Comparison of ENCODE assay signal across 12 cellular contexts in genomic region chr5:135433626-135434426, GRCh38. TPM values are rescaled to one million over a fixed set of nuclear protein-coding genes. Genes with fewer than 3 reads are reported as not detected.
A peak's percentile ranks its signal among the peaks of the same experiment; 100 is the strongest.
DNase-seq lines count a peak whose midpoint lies in the region; ATAC-seq, FAIRE-seq and TF ChIP-seq lines count a peak whose summit lies in the region.
"Had no signal": no experiment of that assay in that cellular context is flagged by ENCODE, and none has a peak within 500 bp of the region (broad histone marks: within the 10 kb centered on the region; RNA-seq: fewer than 3 reads in every experiment).

No MANE protein-coding gene starts in this region.

- in situ Hi-C loops in HepG2 (cut with HindIII; ENCODE audit: extremely low pct_ligation_motif_present, low pct_unique_long_range_greater_than_20kb): no loop called here

- no peak for ATAC-seq in activated naive CD8-positive, alpha-beta T cell treated with anti-CD3 and anti-CD28 coated beads, Interleukin-2, amount 10 ng/mL, durations not matched to agents 7 days and 5 days (ENCODE audit: low read depth)
- ATAC-seq in HepG2 (peak; percentile 91), HG02798 (IDR thresholded peaks at IDR 0.05; ENCODE audit: poor library complexity, unreplicated experiment) (no peak), HG02678 (IDR thresholded peaks at IDR 0.05; ENCODE audit: unreplicated experiment) (no peak), HG03135 (IDR thresholded peaks at IDR 0.05; ENCODE audit: unreplicated experiment) (no peak)

- TF ChIP-seq RAD21 in HepG2 (CRISPR knock-in tag; IDR thresholded peaks at IDR 0.05): no peak

- CTCF ChIA-PET in HepG2 (lab: Yijun Ruan, JAX; ENCODE audit: low intra/inter-chr PET ratio, low total read pairs): no interaction called here
- CTCF ChIA-PET in CD4-positive, alpha-beta memory T cell (lab: Charles Lee; ENCODE audit: partially characterized antibody): interaction anchor here (1.3 to 2.1 kb wide), 2 partner anchors 8 to 133 kb away, joined by 3 to 6 read pairs; no protein-coding TSS in a partner anchor

- peak; percentile 61 to 66 for TF ChIP-seq POLR2A in HepG2 (IDR thresholded peaks at IDR 0.05; ENCODE audit: insufficient read depth in 1 of 2, low read depth in 2 of 2, low read length in 2 of 2)

- peak; percentile 71 for FAIRE-seq in HepG2 (lab: Jason Lieb, UNC)

- H3K36me3 Mint-ChIP-seq in activated naive CD8-positive, alpha-beta T cell treated with anti-CD3 and anti-CD28 coated beads, Interleukin-2, amount 10 ng/mL, durations not matched to agents 7 days and 5 days: no peaks in the 10 kb centered on the region
- H3K36me3 Mint-ChIP-seq in activated naive CD8-positive, alpha-beta T cell treated with anti-CD3 and anti-CD28 coated beads for 36 hours: no peaks in the 10 kb centered on the region
- H3K36me3 Mint-ChIP-seq in brain: no peaks in the 10 kb centered on the region
- peaks cover 0 to 3% of the 10 kb centered on the region in 2 donors for H3K36me3 Mint-ChIP-seq in CD4-positive, alpha-beta memory T cell

- peak; percentile 17 for DNase-seq in activated naive CD8-positive, alpha-beta T cell treated with anti-CD3 and anti-CD28 coated beads, Interleukin-2, amount 10 ng/mL, durations not matched to agents 7 days and 5 days
- DNase-seq in activated naive CD8-positive, alpha-beta T cell treated with anti-CD3 and anti-CD28 coated beads for 36 hours: no peak
- peak; percentile 58 for DNase-seq in HepG2 (ENCODE audit: low spot score)
- DNase-seq in CD4-positive, alpha-beta memory T cell: no peak
- DNase-seq: esophagus squamous epithelium had no signal

- H3K27me3 Mint-ChIP-seq in activated naive CD8-positive, alpha-beta T cell treated with anti-CD3 and anti-CD28 coated beads, Interleukin-2, amount 10 ng/mL, durations not matched to agents 7 days and 5 days: peaks cover 27% of the 10 kb centered on the region
- H3K27me3 Mint-ChIP-seq in activated naive CD8-positive, alpha-beta T cell treated with anti-CD3 and anti-CD28 coated beads for 36 hours: peaks cover 8% of the 10 kb centered on the region
- H3K27me3 Mint-ChIP-seq in brain: no peaks in the 10 kb centered on the region
- peaks cover 7 to 16% of the 10 kb centered on the region in 2 donors for H3K27me3 Mint-ChIP-seq in CD4-positive, alpha-beta memory T cell

- BruUV-seq in HepG2 (replicated peaks; lab: Mats Ljungman, UMichigan): no TSS peak

- H3K36me3 ChIP-seq in HepG2 (replicated peaks in 1 of 2; ENCODE audit: control insufficient read depth in 1 of 2, insufficient read depth in 2 of 2, low read length in 2 of 2): no peaks in the 10 kb centered on the region
- no peaks in the 10 kb centered on the region for H3K36me3 ChIP-seq in CD4-positive, alpha-beta memory T cell (ENCODE audit: insufficient read depth, low read length)
- H3K36me3 ChIP-seq: esophagus squamous epithelium had no signal

- H3K9ac ChIP-seq in HepG2 (ENCODE audit: insufficient read depth, low read depth, low read length): no peak overlapping the region

- no peak overlapping the region for H3K27ac Mint-ChIP-seq in activated naive CD8-positive, alpha-beta T cell treated with anti-CD3 and anti-CD28 coated beads, Interleukin-2, amount 10 ng/mL, durations not matched to agents 7 days and 5 days
- H3K27ac Mint-ChIP-seq in activated naive CD8-positive, alpha-beta T cell treated with anti-CD3 and anti-CD28 coated beads for 36 hours: no peak overlapping the region
- H3K27ac Mint-ChIP-seq in brain: peak overlapping the region in 3 of 5 experiments; percentile 5 to 53 (median 15)
- no peak overlapping the region for H3K27ac Mint-ChIP-seq in CD4-positive, alpha-beta memory T cell
- H3K27ac Mint-ChIP-seq: memory B cell had no signal

- H3K4me1 Mint-ChIP-seq in activated naive CD8-positive, alpha-beta T cell treated with anti-CD3 and anti-CD28 coated beads, Interleukin-2, amount 10 ng/mL, durations not matched to agents 7 days and 5 days: peaks cover 2% of the 10 kb centered on the region
- H3K4me1 Mint-ChIP-seq in activated naive CD8-positive, alpha-beta T cell treated with anti-CD3 and anti-CD28 coated beads for 36 hours: no peaks in the 10 kb centered on the region
- H3K4me1 Mint-ChIP-seq in brain: peaks cover 33% of the 10 kb centered on the region
- H3K4me1 Mint-ChIP-seq in CD4-positive, alpha-beta memory T cell: no peaks in the 10 kb centered on the region

- H4K20me1 ChIP-seq in HepG2 (ENCODE audit: insufficient read depth, low read length): no peaks in the 10 kb centered on the region

- H3K27me3 ChIP-seq in HepG2 (ENCODE audit: control insufficient read depth in 1 of 2, insufficient read depth in 2 of 2, low read length in 2 of 2): peaks cover 0 to 7% of the 10 kb centered on the region in 2 experiments; a peak in 1 of 5 replicates
- H3K27me3 ChIP-seq in CD4-positive, alpha-beta memory T cell (ENCODE audit: insufficient read depth, low read length): no peaks in the 10 kb centered on the region

- no peaks in the 10 kb centered on the region for H3K79me2 ChIP-seq in HepG2 (ENCODE audit: insufficient read depth, low read length)

- H3K4me3 Mint-ChIP-seq in activated naive CD8-positive, alpha-beta T cell treated with anti-CD3 and anti-CD28 coated beads, Interleukin-2, amount 10 ng/mL, durations not matched to agents 7 days and 5 days: no peak overlapping the region
- no peak overlapping the region for H3K4me3 Mint-ChIP-seq in activated naive CD8-positive, alpha-beta T cell treated with anti-CD3 and anti-CD28 coated beads for 36 hours
- no peak overlapping the region for H3K4me3 Mint-ChIP-seq in brain
- H3K4me3 Mint-ChIP-seq in CD4-positive, alpha-beta memory T cell: no peak overlapping the region
- H3K4me3 Mint-ChIP-seq: memory B cell had no signal

- intact Hi-C loops in HepG2 (cut with micrococcal nuclease; ENCODE audit: unreplicated experiment): loop anchor here (10.0 kb wide), 1 partner anchor 109 kb away; no protein-coding TSS in a partner anchor
- intact Hi-C loops in CD4-positive, alpha-beta memory T cell (cut with micrococcal nuclease): no loop called here

- peak overlapping the region; percentile 45 for H3K27ac ChIP-seq in HepG2 (ENCODE audit: extremely low read length, insufficient read depth, low read length)
- H3K27ac ChIP-seq in CD4-positive, alpha-beta memory T cell (ENCODE audit: low read depth, low read length): no peak overlapping the region
- H3K27ac ChIP-seq: SK-N-MC had no signal

- no peaks in the 10 kb centered on the region for H3K9me3 Mint-ChIP-seq in activated naive CD8-positive, alpha-beta T cell treated with anti-CD3 and anti-CD28 coated beads, Interleukin-2, amount 10 ng/mL, durations not matched to agents 7 days and 5 days
- no peaks in the 10 kb centered on the region for H3K9me3 Mint-ChIP-seq in activated naive CD8-positive, alpha-beta T cell treated with anti-CD3 and anti-CD28 coated beads for 36 hours
- peaks cover 2 to 8% (median 3%) of the 10 kb centered on the region in 5 experiments for H3K9me3 Mint-ChIP-seq in brain
- H3K9me3 Mint-ChIP-seq in CD4-positive, alpha-beta memory T cell: peaks cover 0 to 6% (median 3%) of the 10 kb centered on the region in 8 donors

- POLR2A ChIA-PET in activated naive CD8-positive, alpha-beta T cell treated with anti-CD3 and anti-CD28 coated beads, Interleukin-2, amount 10 ng/mL, durations not matched to agents 7 days and 5 days (lab: Charles Lee): no interaction called here
- POLR2A ChIA-PET in HepG2 (lab: Yijun Ruan, JAX): interaction anchor here (1.0 to 1.7 kb wide), 2 partner anchors 49 to 171 kb away, joined by 3 to 4 read pairs; no protein-coding TSS in a partner anchor
- POLR2A ChIA-PET in CD4-positive, alpha-beta memory T cell (lab: Charles Lee; ENCODE audit: partially characterized antibody): no interaction called here

- TF ChIP-seq CTCF in brain (conservative IDR thresholded peaks at IDR 0.05) (no peak), HepG2 (CRISPR knock-in tag; IDR thresholded peaks at IDR 0.05) (no peak)

- peaks cover 69% of the 10 kb centered on the region for H3K4me1 ChIP-seq in HepG2 (ENCODE audit: insufficient read depth, low read length)
- no peaks in the 10 kb centered on the region for H3K4me1 ChIP-seq in CD4-positive, alpha-beta memory T cell (ENCODE audit: insufficient read depth, low read length)

- peak overlapping the region; percentile 76 for H2AFZ ChIP-seq in HepG2 (ENCODE audit: low read length)

- no peak for TF ChIP-seq EP300 in HepG2 (IDR thresholded peaks at IDR 0.05; ENCODE audit: low read depth in 2 of 2, low read length in 2 of 2)
- no peak for TF ChIP-seq EP300 in HepG2 (CRISPR knock-in tag; IDR thresholded peaks at IDR 0.05; ENCODE audit: borderline replicate concordance)

- WGBS in HepG2 (ENCODE audit: low lambda C conversion rate): 33% methylated on average over 7 of the region's 13 CpGs

- H3K9me3 ChIP-seq in HepG2 (ENCODE audit: low read length): peaks cover 1% of the 10 kb centered on the region; the same call in 1 of the 2 replicates
- no peaks in the 10 kb centered on the region for H3K9me3 ChIP-seq in CD4-positive, alpha-beta memory T cell (ENCODE audit: control insufficient read depth in 1 of 2, low read length in 2 of 2)

- peak overlapping the region; percentile 96 for H3K4me2 ChIP-seq in HepG2 (ENCODE audit: low read depth, low read length)

- peak overlapping the region; percentile 24 to 66 (median 61) for H3K4me3 ChIP-seq in HepG2 (replicated peaks in 1 of 3; ENCODE audit: insufficient read depth in 1 of 3, low read depth in 2 of 3, low read length in 3 of 3)
- H3K4me3 ChIP-seq in CD4-positive, alpha-beta memory T cell (ENCODE audit: low read length in 2 of 2): no peak overlapping the region
- H3K4me3 ChIP-seq: esophagus squamous epithelium, SK-N-MC had no signal

RNA-seq across cellular contexts. Expression of gene DCANP1, which starts 13.3 kb away (rescaled TPM):
- total RNA-seq in activated naive CD8-positive, alpha-beta T cell treated with anti-CD3 and anti-CD28 coated beads, Interleukin-2, amount 10 ng/mL, durations not matched to agents 7 days and 5 days: not detected
- not detected for total RNA-seq in activated naive CD8-positive, alpha-beta T cell treated with anti-CD3 and anti-CD28 coated beads for 36 hours
- polyA plus RNA-seq in brain (ENCODE audit: insufficient read depth, low read depth, low replicate concordance) (not detected), HepG2 (2011; rRNA removed) (not detected in 2 replicates)
- total RNA-seq in HepG2 (2016; rRNA removed; fragmentation: Illumina TruSeq; extraction: Trizol): not detected in 2 replicates
- total RNA-seq in HepG2 (2016; cell fraction: cytosol; rRNA removed; fragmentation: Illumina TruSeq; extraction: Trizol; ENCODE audit: low read depth): not detected in 2 replicates
- not detected in 2 replicates for total RNA-seq in HepG2 (2016; cell fraction: insoluble cytoplasmic fraction; rRNA removed; fragmentation: Illumina TruSeq; extraction: Trizol)
- not detected in 2 replicates for total RNA-seq in HepG2 (2016; cell fraction: membrane; rRNA removed; fragmentation: Illumina TruSeq; extraction: Trizol)
- total RNA-seq in HepG2 (2016; cell fraction: nucleus; rRNA removed; fragmentation: Illumina TruSeq; extraction: Trizol): not detected in 2 replicates
- not detected in 2 replicates for polyA plus RNA-seq in HepG2 (2011; cell fraction: cytosol; rRNA removed)
- not detected in 2 replicates for polyA plus RNA-seq in HepG2 (2011; cell fraction: nucleus; rRNA removed)
- not detected in 2 replicates for polyA plus RNA-seq in HepG2 (2012)
- not detected in 2 replicates for polyA plus RNA-seq in HepG2 (2016; cell fraction: cytosol; fragmentation: Illumina TruSeq; extraction: Trizol; ENCODE audit: low read depth)
- not detected in 2 replicates for polyA plus RNA-seq in HepG2 (2016; cell fraction: insoluble cytoplasmic fraction; fragmentation: Illumina TruSeq; extraction: Trizol; ENCODE audit: low read depth)
- polyA plus RNA-seq in HepG2 (2016; cell fraction: membrane; fragmentation: Illumina TruSeq; extraction: Trizol; ENCODE audit: low read depth): not detected in 2 replicates
- not detected in 2 replicates for polyA plus RNA-seq in HepG2 (2016; cell fraction: nucleus; fragmentation: Illumina TruSeq; extraction: Trizol; ENCODE audit: insufficient read depth, low read depth)
- not detected in 2 replicates for polyA minus RNA-seq in HepG2 (2011; rRNA and poly(A)+ RNA removed; ENCODE audit: low replicate concordance)
- polyA minus RNA-seq in HepG2 (2011; cell fraction: cytosol; rRNA and poly(A)+ RNA removed): not detected in 2 replicates
- not detected in 2 replicates for polyA minus RNA-seq in HepG2 (2011; cell fraction: nucleus; rRNA and poly(A)+ RNA removed)
- not detected for total RNA-seq in CD4-positive, alpha-beta memory T cell
- not detected for polyA plus RNA-seq in CD4-positive, alpha-beta memory T cell
- total RNA-seq: HT-29 had no signal

RNA-seq across cellular contexts. Expression of gene TIFAB, which starts 18.3 kb away (rescaled TPM):
- total RNA-seq in activated naive CD8-positive, alpha-beta T cell treated with anti-CD3 and anti-CD28 coated beads, Interleukin-2, amount 10 ng/mL, durations not matched to agents 7 days and 5 days: not detected
- not detected for total RNA-seq in activated naive CD8-positive, alpha-beta T cell treated with anti-CD3 and anti-CD28 coated beads for 36 hours
- polyA plus RNA-seq in brain (ENCODE audit: insufficient read depth, low read depth, low replicate concordance) (not detected), HepG2 (2011; rRNA removed) (not detected in 2 replicates)
- total RNA-seq in HepG2 (2016; rRNA removed; fragmentation: Illumina TruSeq; extraction: Trizol): not detected in 2 replicates
- total RNA-seq in HepG2 (2016; cell fraction: cytosol; rRNA removed; fragmentation: Illumina TruSeq; extraction: Trizol; ENCODE audit: low read depth): not detected in 2 replicates
- total RNA-seq in HepG2 (2016; cell fraction: insoluble cytoplasmic fraction; rRNA removed; fragmentation: Illumina TruSeq; extraction: Trizol): not detected in 2 replicates
- total RNA-seq in HepG2 (2016; cell fraction: membrane; rRNA removed; fragmentation: Illumina TruSeq; extraction: Trizol): not detected in 2 replicates
- not detected in 2 replicates for total RNA-seq in HepG2 (2016; cell fraction: nucleus; rRNA removed; fragmentation: Illumina TruSeq; extraction: Trizol)
- not detected in 2 replicates for polyA plus RNA-seq in HepG2 (2011; cell fraction: cytosol; rRNA removed)
- polyA plus RNA-seq in HepG2 (2011; cell fraction: nucleus; rRNA removed): not detected in 2 replicates
- polyA plus RNA-seq in HepG2 (2012): not detected in 2 replicates
- polyA plus RNA-seq in HepG2 (2016; cell fraction: cytosol; fragmentation: Illumina TruSeq; extraction: Trizol; ENCODE audit: low read depth): not detected in 2 replicates
- polyA plus RNA-seq in HepG2 (2016; cell fraction: insoluble cytoplasmic fraction; fragmentation: Illumina TruSeq; extraction: Trizol; ENCODE audit: low read depth): not detected in 2 replicates
- polyA plus RNA-seq in HepG2 (2016; cell fraction: membrane; fragmentation: Illumina TruSeq; extraction: Trizol; ENCODE audit: low read depth): not detected in 2 replicates
- polyA plus RNA-seq in HepG2 (2016; cell fraction: nucleus; fragmentation: Illumina TruSeq; extraction: Trizol; ENCODE audit: insufficient read depth, low read depth): not detected in 2 replicates
- not detected in 2 replicates for polyA minus RNA-seq in HepG2 (2011; rRNA and poly(A)+ RNA removed; ENCODE audit: low replicate concordance)
- not detected in 2 replicates for polyA minus RNA-seq in HepG2 (2011; cell fraction: cytosol; rRNA and poly(A)+ RNA removed)
- polyA minus RNA-seq in HepG2 (2011; cell fraction: nucleus; rRNA and poly(A)+ RNA removed): not detected in 2 replicates
- total RNA-seq in CD4-positive, alpha-beta memory T cell: under 1 TPM in 1 of 2 experiments, not detected in 1; 0.19 TPM
- polyA plus RNA-seq in CD4-positive, alpha-beta memory T cell: not detected
- total RNA-seq: HT-29 had no signal

RNA-seq across cellular contexts. Expression of gene MACROH2A1, which starts 34.8 kb away (rescaled TPM):
- 100 to 1,000 TPM; 253 to 258 TPM for total RNA-seq in activated naive CD8-positive, alpha-beta T cell treated with anti-CD3 and anti-CD28 coated beads, Interleukin-2, amount 10 ng/mL, durations not matched to agents 7 days and 5 days
- total RNA-seq in activated naive CD8-positive, alpha-beta T cell treated with anti-CD3 and anti-CD28 coated beads for 36 hours: 100 to 1,000 TPM; 201 to 208 TPM
- 441 TPM for polyA plus RNA-seq in brain (ENCODE audit: insufficient read depth, low read depth, low replicate concordance)
- total RNA-seq in HepG2 (2016; rRNA removed; fragmentation: Illumina TruSeq; extraction: Trizol): 141 and 158 TPM in 2 replicates
- total RNA-seq in HepG2 (2016; cell fraction: cytosol; rRNA removed; fragmentation: Illumina TruSeq; extraction: Trizol; ENCODE audit: low read depth): 34.0 and 36.6 TPM in 2 replicates
- 139 and 158 TPM in 2 replicates for total RNA-seq in HepG2 (2016; cell fraction: insoluble cytoplasmic fraction; rRNA removed; fragmentation: Illumina TruSeq; extraction: Trizol)
- 72.7 and 73.0 TPM in 2 replicates for total RNA-seq in HepG2 (2016; cell fraction: membrane; rRNA removed; fragmentation: Illumina TruSeq; extraction: Trizol)
- total RNA-seq in HepG2 (2016; cell fraction: nucleus; rRNA removed; fragmentation: Illumina TruSeq; extraction: Trizol): 138 and 155 TPM in 2 replicates
- polyA plus RNA-seq in HepG2 (2011; rRNA removed): 64.7 and 69.1 TPM in 2 replicates
- 58.5 and 70.5 TPM in 2 replicates for polyA plus RNA-seq in HepG2 (2011; cell fraction: cytosol; rRNA removed)
- 131 and 137 TPM in 2 replicates for polyA plus RNA-seq in HepG2 (2011; cell fraction: nucleus; rRNA removed)
- polyA plus RNA-seq in HepG2 (2012): 67.6 and 67.7 TPM in 2 replicates
- polyA plus RNA-seq in HepG2 (2016; cell fraction: cytosol; fragmentation: Illumina TruSeq; extraction: Trizol; ENCODE audit: low read depth): 42.2 and 45.6 TPM in 2 replicates
- polyA plus RNA-seq in HepG2 (2016; cell fraction: insoluble cytoplasmic fraction; fragmentation: Illumina TruSeq; extraction: Trizol; ENCODE audit: low read depth): 188 and 202 TPM in 2 replicates
- polyA plus RNA-seq in HepG2 (2016; cell fraction: membrane; fragmentation: Illumina TruSeq; extraction: Trizol; ENCODE audit: low read depth): 69.9 and 70.3 TPM in 2 replicates
- 226 and 231 TPM in 2 replicates for polyA plus RNA-seq in HepG2 (2016; cell fraction: nucleus; fragmentation: Illumina TruSeq; extraction: Trizol; ENCODE audit: insufficient read depth, low read depth)
- polyA minus RNA-seq in HepG2 (2011; rRNA and poly(A)+ RNA removed; ENCODE audit: low replicate concordance): 58.8 and 154 TPM in 2 replicates
- polyA minus RNA-seq in HepG2 (2011; cell fraction: cytosol; rRNA and poly(A)+ RNA removed): 32.4 and 34.2 TPM in 2 replicates
- polyA minus RNA-seq in HepG2 (2011; cell fraction: nucleus; rRNA and poly(A)+ RNA removed): 125 and 144 TPM in 2 replicates
- total RNA-seq in CD4-positive, alpha-beta memory T cell: 100 to 1,000 TPM; 100 to 104 TPM
- 100 to 1,000 TPM; 112 to 181 TPM for polyA plus RNA-seq in CD4-positive, alpha-beta memory T cell

Comparison
In these comparisons a context has a peak if more than half of its experiments do, and no peak if none do; other contexts are left out.
1. DNase-seq: peak in activated naive CD8-positive, alpha-beta T cell treated with anti-CD3 and anti-CD28 coated beads, Interleukin-2, amount 10 ng/mL, durations not matched to agents 7 days and 5 days (single experiment) and HepG2 (single experiment); none in activated naive CD8-positive, alpha-beta T cell treated with anti-CD3 and anti-CD28 coated beads for 36 hours (single experiment) and CD4-positive, alpha-beta memory T cell (0 of 5).
2. H3K27ac Mint-ChIP-seq: peak in brain (3 of 5); none in activated naive CD8-positive, alpha-beta T cell treated with anti-CD3 and anti-CD28 coated beads, Interleukin-2, amount 10 ng/mL, durations not matched to agents 7 days and 5 days (single experiment), activated naive CD8-positive, alpha-beta T cell treated with anti-CD3 and anti-CD28 coated beads for 36 hours (single experiment) and CD4-positive, alpha-beta memory T cell (0 of 7).
3. H3K4me3 ChIP-seq: peak in HepG2 (3 of 3); none in CD4-positive, alpha-beta memory T cell (0 of 2).